Comparison of ENCODE assay signal across 17 cellular contexts in the genomic region with DNA sequence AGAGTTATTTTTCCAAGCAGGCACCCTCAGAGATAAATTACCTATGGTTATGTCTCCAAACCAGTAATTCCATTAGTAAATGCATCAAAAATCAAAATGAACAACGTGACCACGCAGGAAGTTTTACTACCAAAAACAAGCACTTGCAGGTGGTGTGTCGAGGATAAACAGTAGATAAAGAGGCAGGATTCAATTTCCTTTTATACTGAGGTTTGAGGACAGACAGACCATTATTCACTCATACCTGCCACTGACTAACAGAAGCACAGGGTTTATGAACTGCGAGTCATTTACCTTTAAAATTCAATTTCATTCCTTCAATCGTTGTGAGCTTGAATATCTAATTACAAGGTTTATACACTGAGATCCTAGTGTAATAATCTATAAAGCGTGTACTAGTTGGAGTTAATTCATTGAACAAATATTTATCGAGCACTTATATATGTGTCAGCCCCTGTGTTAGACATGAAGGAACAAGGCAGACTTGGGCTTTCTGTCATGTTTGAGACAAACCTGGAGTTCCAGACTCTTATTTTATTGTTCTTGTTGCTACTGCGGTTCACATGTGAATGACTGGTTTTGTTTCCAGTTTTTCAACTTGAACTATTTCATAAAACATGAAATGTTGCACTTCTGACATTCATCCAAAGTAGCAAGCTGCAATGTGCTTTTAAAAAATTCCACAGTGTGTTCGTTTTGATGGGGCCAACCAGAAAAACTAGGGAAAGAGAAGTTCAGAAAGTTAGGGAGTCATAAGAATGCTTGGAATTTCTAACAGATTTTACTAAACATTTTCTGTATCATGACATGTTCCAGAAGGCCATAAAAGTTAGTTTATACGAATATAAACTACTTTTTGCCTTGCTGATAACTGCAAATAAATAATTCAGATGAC.
DNase-seq lines count a peak whose midpoint lies in the region; ATAC-seq and TF ChIP-seq lines count a peak whose summit lies in the region.
"Had no signal": no experiment of that assay in that cellular context is flagged by ENCODE, and none has a peak within 500 bp of the region (broad histone marks: within the 10 kb centered on the region; RNA-seq: fewer than 3 reads in every experiment).

No MANE protein-coding gene starts in this region.

- H3K9me3 ChIP-seq in SK-N-SH (no peaks in the 10 kb centered on the region), PC-3 (ENCODE audit: low read length) (no peaks in the 10 kb centered on the region)
- H3K9me3 ChIP-seq: A549, tibial nerve had no signal

- DNase-seq in SK-N-SH = no peak
- peak; percentile 42 for DNase-seq in PC-3
- peak; percentile 5 for DNase-seq in fibroblast of mammary gland (ENCODE audit: low read depth)
- DNase-seq in stromal cell of bone marrow (ENCODE audit: low read depth) = peak; percentile 36
- DNase-seq in lower leg skin (ENCODE audit: low spot score in 2 of 2) = no peak
- no peak for DNase-seq in NAMALWA (ENCODE audit: low spot score)
- DNase-seq: activated CD4-positive, alpha-beta T cell treated with anti-CD3 and anti-CD28 coated beads, Interleukin-2, amount 10 ng/mL, durations not matched to agents 24 days and 14 days; activated T-cell treated with anti-CD3 and anti-CD28 coated beads, Interleukin-2, amount 50 U/mL, for 4 hours; amniotic stem cell; CD4-positive, alpha-beta T cell; NCI-H446; SJCRH30; T1000 had no signal

- H3K4me3 ChIP-seq in SK-N-SH (ENCODE audit: low read depth in 2 of 2, low read length in 1 of 2) = no peak overlapping the region
- peak overlapping the region; percentile 32; the same call in 1 of the 2 replicates for H3K4me3 ChIP-seq in PC-3 (ENCODE audit: low read length)
- H3K4me3 ChIP-seq in fibroblast of mammary gland (ENCODE audit: control insufficient read depth, low read depth, low read length) = no peak overlapping the region
- no peak overlapping the region for H3K4me3 ChIP-seq in lower leg skin (ENCODE audit: low read depth, poor library complexity, severe bottlenecking)
- H3K4me3 ChIP-seq: A549, SJCRH30, tibial nerve had no signal

- H2AFZ ChIP-seq in SK-N-SH (ENCODE audit: low read depth) = 0 out of 2 replicates have a peak overlapping the region, but pooled peaks have one; percentile 25
- peak overlapping the region; percentile 47; the same call in 1 of the 2 replicates for H2AFZ ChIP-seq in PC-3 (ENCODE audit: low read length)

- intact Hi-C loops in PC-3 (cut with micrococcal nuclease) (loop anchor here (1.0 kb wide), 1 partner anchor 74 kb away; no protein-coding TSS in a partner anchor), lower leg skin (cut with DNase I; ENCODE audit: low total_unique reads) (no loop called here)

- H3F3A ChIP-seq in SK-N-SH (replicated peaks; ENCODE audit: insufficient read depth) (no peaks in the 10 kb centered on the region), PC-3 (ENCODE audit: low read length, unreplicated experiment) (no peaks in the 10 kb centered on the region)

- H3K79me2 ChIP-seq in SK-N-SH (ENCODE audit: insufficient read depth) = no peaks in the 10 kb centered on the region
- H3K79me2 ChIP-seq in PC-3 (ENCODE audit: low read length) = no peaks in the 10 kb centered on the region

- no TSS peak for BruUV-seq in PC-3 (replicated peaks; lab: Mats Ljungman, UMichigan)

- H3K27ac ChIP-seq in SK-N-SH (ENCODE audit: low read depth in 2 of 2, low read length in 1 of 2) (no peak overlapping the region; a peak in 1 of 4 replicates), PC-3 (ENCODE audit: low read length) (peak overlapping the region; percentile 8; the same call in 1 of the 2 replicates)
- H3K27ac ChIP-seq: A549, SJCRH30 had no signal

- CTCF ChIA-PET in SK-N-SH (lab: Yijun Ruan, JAX) = no interaction called here
- CTCF ChIA-PET in PC-3 (lab: Charles Lee) = no interaction called here

- no peak for TF ChIP-seq POLR2A in lower leg skin (IDR thresholded peaks at IDR 0.05)

- no peaks in the 10 kb centered on the region for H3K27me3 ChIP-seq in SK-N-SH (ENCODE audit: insufficient read depth)
- H3K27me3 ChIP-seq in PC-3 (ENCODE audit: low read length) = no peaks in the 10 kb centered on the region
- H3K27me3 ChIP-seq: SJCRH30, tibial nerve had no signal

- no peak for TF ChIP-seq RAD21 in SK-N-SH (IDR thresholded peaks at IDR 0.05; ENCODE audit: low read length)

- ATAC-seq in SK-N-SH treated with all-trans-retinoic acid at 6 μM for 48 hours (no peak; the same call in 2 of the 3 replicates), PC-3 (peak; percentile 66), HG03432 (IDR thresholded peaks at IDR 0.05; ENCODE audit: unreplicated experiment) (no peak)
- ATAC-seq: A549; activated T-cell treated with anti-CD3 and anti-CD28 coated beads, Interleukin-2, amount 50 U/mL, for 4 hours had no signal

- no peaks in the 10 kb centered on the region for H3K36me3 ChIP-seq in SK-N-SH (replicated peaks in 1 of 2; ENCODE audit: control insufficient read depth in 1 of 2, insufficient read depth in 2 of 2, low read length in 1 of 2)
- no peaks in the 10 kb centered on the region for H3K36me3 ChIP-seq in PC-3 (ENCODE audit: low read depth, low read length)
- H3K36me3 ChIP-seq: SJCRH30 had no signal

- H3K9me2 ChIP-seq in SK-N-SH (no peaks in the 10 kb centered on the region), PC-3 (replicated peaks; ENCODE audit: low read length) (no peaks in the 10 kb centered on the region)

- WGBS in SK-N-SH (ENCODE audit: low lambda C conversion rate) = 17% methylated on average over 10 of the region's 10 CpGs
- WGBS in lower leg skin, 2 donors = 43 to 48% methylated on average over 10 of the region's 10 CpGs

- H4K20me1 ChIP-seq in SK-N-SH (ENCODE audit: insufficient read depth) (no peaks in the 10 kb centered on the region), PC-3 (ENCODE audit: low read length) (no peaks in the 10 kb centered on the region)

- no peak overlapping the region for H3K4me2 ChIP-seq in SK-N-SH
- H3K4me2 ChIP-seq in PC-3 (ENCODE audit: low read length) = peak overlapping the region; percentile 69
- H3K4me2 ChIP-seq: A549 had no signal

- POLR2A ChIA-PET in SK-N-SH (lab: Yijun Ruan, JAX) = no interaction called here
- POLR2A ChIA-PET in PC-3 (lab: Charles Lee; ENCODE audit: unreplicated experiment) = no interaction called here

- TF ChIP-seq CTCF in SK-N-SH (IDR thresholded peaks at IDR 0.05) (no peak), PC-3 (conservative IDR thresholded peaks at IDR 0.05; ENCODE audit: low read depth, low read length) (no peak), fibroblast of mammary gland (conservative IDR thresholded peaks at IDR 0.05; ENCODE audit: control insufficient read depth, insufficient read depth, low read depth, low read length) (no peak), lower leg skin (IDR thresholded peaks at IDR 0.05) (no peak)

- H3K9ac ChIP-seq in SK-N-SH (no peak overlapping the region), PC-3 (ENCODE audit: low read length) (no peak overlapping the region)

- H3K4me1 ChIP-seq in SK-N-SH (ENCODE audit: control insufficient read depth in 1 of 2, insufficient read depth in 2 of 2, low read depth in 1 of 2, low read length in 1 of 2) = no peaks in the 10 kb centered on the region
- peaks cover 19% of the 10 kb centered on the region for H3K4me1 ChIP-seq in PC-3 (ENCODE audit: insufficient read depth, low read length)
- H3K4me1 ChIP-seq: A549 had no signal

- no peak for TF ChIP-seq EP300 in SK-N-SH (IDR thresholded peaks at IDR 0.05; ENCODE audit: borderline replicate concordance in 1 of 2, low read depth in 1 of 2, low read length in 1 of 2)

TF ChIP-seq in SK-N-SH, 30 proteins besides CTCF, POLR2A, EP300 and RAD21 (continues in another document):
- TF ChIP-seq, protein P1, sequence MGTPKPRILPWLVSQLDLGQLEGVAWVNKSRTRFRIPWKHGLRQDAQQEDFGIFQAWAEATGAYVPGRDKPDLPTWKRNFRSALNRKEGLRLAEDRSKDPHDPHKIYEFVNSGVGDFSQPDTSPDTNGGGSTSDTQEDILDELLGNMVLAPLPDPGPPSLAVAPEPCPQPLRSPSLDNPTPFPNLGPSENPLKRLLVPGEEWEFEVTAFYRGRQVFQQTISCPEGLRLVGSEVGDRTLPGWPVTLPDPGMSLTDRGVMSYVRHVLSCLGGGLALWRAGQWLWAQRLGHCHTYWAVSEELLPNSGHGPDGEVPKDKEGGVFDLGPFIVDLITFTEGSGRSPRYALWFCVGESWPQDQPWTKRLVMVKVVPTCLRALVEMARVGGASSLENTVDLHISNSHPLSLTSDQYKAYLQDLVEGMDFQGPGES (IDR thresholded peaks at IDR 0.05; ENCODE audit: low read depth, low read length) = no peak
- no peak for TF ChIP-seq TEAD4 (IDR thresholded peaks at IDR 0.05; ENCODE audit: borderline replicate concordance, insufficient read depth)
- TF ChIP-seq YY1 (IDR thresholded peaks at IDR 0.05; ENCODE audit: low read depth) = no peak
- TF ChIP-seq RCOR1 (IDR thresholded peaks at IDR 0.05; ENCODE audit: low read length) = no peak
- TF ChIP-seq NFIC (IDR thresholded peaks at IDR 0.05; ENCODE audit: borderline replicate concordance) = no peak
- no peak for TF ChIP-seq POLR2AphosphoS5 (IDR thresholded peaks at IDR 0.05; ENCODE audit: low read depth, low read length)

TF ChIP-seq in SK-N-SH treated with all-trans-retinoic acid at 6 μM for 48 hours, 23 proteins besides CTCF, POLR2A, EP300 and RAD21 (continues in another document):
- TF ChIP-seq, protein P2, sequence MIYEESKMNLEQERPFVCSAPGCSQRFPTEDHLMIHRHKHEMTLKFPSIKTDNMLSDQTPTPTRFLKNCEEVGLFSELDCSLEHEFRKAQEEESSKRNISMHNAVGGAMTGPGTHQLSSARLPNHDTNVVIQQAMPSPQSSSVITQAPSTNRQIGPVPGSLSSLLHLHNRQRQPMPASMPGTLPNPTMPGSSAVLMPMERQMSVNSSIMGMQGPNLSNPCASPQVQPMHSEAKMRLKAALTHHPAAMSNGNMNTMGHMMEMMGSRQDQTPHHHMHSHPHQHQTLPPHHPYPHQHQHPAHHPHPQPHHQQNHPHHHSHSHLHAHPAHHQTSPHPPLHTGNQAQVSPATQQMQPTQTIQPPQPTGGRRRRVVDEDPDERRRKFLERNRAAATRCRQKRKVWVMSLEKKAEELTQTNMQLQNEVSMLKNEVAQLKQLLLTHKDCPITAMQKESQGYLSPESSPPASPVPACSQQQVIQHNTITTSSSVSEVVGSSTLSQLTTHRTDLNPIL (CRISPR knock-in tag; IDR thresholded peaks at IDR 0.05; ENCODE audit: low read depth) = no peak
- TF ChIP-seq BACH2 (CRISPR knock-in tag; IDR thresholded peaks at IDR 0.05; ENCODE audit: borderline replicate concordance) (no peak), CSDC2 (CRISPR knock-in tag; IDR thresholded peaks at IDR 0.05) (no peak), ZNF70 (CRISPR knock-in tag; IDR thresholded peaks at IDR 0.05) (no peak), OSR1 (CRISPR knock-in tag; IDR thresholded peaks at IDR 0.05) (no peak), ZNF8 (CRISPR knock-in tag; IDR thresholded peaks at IDR 0.05) (no peak), ESRRG (CRISPR knock-in tag; IDR thresholded peaks at IDR 0.05) (no peak), ZC3H10 (CRISPR knock-in tag; IDR thresholded peaks at IDR 0.05) (no peak), ZNF565 (CRISPR knock-in tag; conservative IDR thresholded peaks at IDR 0.05; ENCODE audit: low read depth) (no peak)

Comparison
In these comparisons a context has a peak if more than half of its experiments do, and no peak if none do; other contexts are left out.
1. DNase-seq: peak in PC-3 (single experiment), fibroblast of mammary gland (single experiment) and stromal cell of bone marrow (single experiment); none in SK-N-SH (single experiment), lower leg skin (0 of 2) and NAMALWA (single experiment).